ENCODE assay signal across 8 cellular contexts in the genomic region with DNA sequence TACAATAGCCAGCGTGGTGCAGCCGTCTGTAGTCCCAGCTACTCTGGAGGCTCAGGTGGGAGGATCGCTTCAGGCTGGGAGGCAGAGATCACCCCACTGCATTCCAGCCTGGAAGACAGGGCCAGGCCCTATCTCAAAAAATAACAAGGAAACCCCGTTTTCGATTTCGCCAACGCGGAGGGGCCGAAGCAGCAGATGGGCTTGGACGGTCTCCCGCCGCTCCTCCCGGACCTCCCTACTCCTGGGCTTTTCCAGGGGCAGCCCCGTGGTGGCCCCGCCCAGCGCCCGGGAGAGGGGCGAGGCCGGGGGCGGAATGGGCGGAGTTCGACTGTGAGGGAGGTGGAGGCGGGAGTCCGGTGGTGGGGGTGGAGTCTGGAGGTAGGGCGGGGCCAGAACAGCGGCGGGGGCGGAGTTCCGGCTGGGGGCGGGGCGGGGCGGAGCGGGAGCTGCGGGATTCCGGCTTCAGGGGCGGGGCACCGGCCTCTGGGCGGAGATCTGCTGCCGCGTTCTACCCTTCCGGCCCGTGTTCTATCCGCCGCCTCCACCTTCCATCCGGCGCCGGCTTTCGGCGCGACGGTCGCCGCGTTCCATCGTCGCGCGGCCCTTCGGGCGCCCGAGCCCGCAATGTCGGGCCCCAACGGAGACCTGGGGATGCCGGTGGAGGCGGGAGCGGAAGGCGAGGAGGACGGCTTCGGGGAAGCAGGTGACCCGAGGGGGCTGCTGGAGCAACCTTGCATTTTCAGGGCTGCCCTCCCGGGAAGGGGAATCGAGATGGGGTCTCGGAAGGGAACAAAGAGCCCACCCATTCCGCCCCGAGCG. TPM values are rescaled to one million over a fixed set of nuclear protein-coding genes. Genes with fewer than 3 reads are reported as not detected.
A peak's percentile ranks its signal among the peaks of the same experiment; 100 is the strongest.
DNase-seq lines count a peak whose midpoint lies in the region; ATAC-seq and TF ChIP-seq lines count a peak whose summit lies in the region.

Gene BBLN (plus strand): TSS at position 482 of the 819 bp plus-strand sequence. CDS start 143 bp downstream, at position 625.

- H3K4me3 ChIP-seq in GM12875 (ENCODE audit: low read depth, low read length): peak within 1 kb of the TSS; percentile 81
- H3K4me3 ChIP-seq in left ventricle myocardium inferior: peak within 1 kb of the TSS; percentile 85
- peak within 1 kb of the TSS; percentile 54 to 68 for H3K4me3 ChIP-seq in prostate gland

- H3K27me3 Mint-ChIP-seq in T-helper 17 cell: no peaks in the 10 kb centered on the region

- H3K27ac ChIP-seq in left ventricle myocardium inferior (replicated peaks) (peak within 1 kb of the TSS; percentile 85), prostate gland (peak within 1 kb of the TSS; percentile 73)

- ATAC-seq in HG02852 (IDR thresholded peaks at IDR 0.05; ENCODE audit: unreplicated experiment) (peak; percentile 76), T-helper 17 cell (peak; percentile 86)

- H3K4me3 Mint-ChIP-seq in T-helper 17 cell: peak within 1 kb of the TSS; percentile 87

- TF ChIP-seq POLR2A in prostate gland (IDR thresholded peaks at IDR 0.05): peak; percentile 67

- H3K27ac Mint-ChIP-seq in T-helper 17 cell: peak within 1 kb of the TSS; percentile 68

- peaks cover 2% of the 10 kb centered on the region for H3K36me3 Mint-ChIP-seq in T-helper 17 cell (ENCODE audit: low read depth)

- peaks cover 29% of the 10 kb centered on the region for H3K4me1 ChIP-seq in left ventricle myocardium inferior
- no peaks in the 10 kb centered on the region for H3K4me1 ChIP-seq in prostate gland (replicated peaks)

- intact Hi-C loops in left ventricle myocardium inferior (cut with micrococcal nuclease): no loop called here
- intact Hi-C loops in prostate gland (cut with DNase I): no loop called here

- WGBS in prostate gland: under 1% methylated on average over 64 of the region's 77 CpGs

- peaks cover 26% of the 10 kb centered on the region for H3K36me3 ChIP-seq in left ventricle myocardium inferior
- H3K36me3 ChIP-seq in prostate gland: peaks cover 0 to 6% of the 10 kb centered on the region in 2 donors

- no peak for TF ChIP-seq CTCF in GM12875 (IDR thresholded peaks at IDR 0.05; ENCODE audit: borderline replicate concordance, insufficient read depth, low read depth, low read length)
- no peak for TF ChIP-seq CTCF in left ventricle myocardium inferior (IDR thresholded peaks at IDR 0.05; ENCODE audit: borderline replicate concordance)
- no peak for TF ChIP-seq CTCF in prostate gland (IDR thresholded peaks at IDR 0.05)

- DNase-seq in NCI-H187 (lab: John Stamatoyannopoulos, UW): peak; percentile 44 to 81
- peak; percentile 79 to 92 (median 90) for DNase-seq in T-helper 17 cell
- DNase-seq in amygdala (lab: John Stamatoyannopoulos, UW): peak; percentile 56 to 98 (median 90)
- DNase-seq in left ventricle myocardium inferior: peak; percentile 95
- DNase-seq in prostate gland (ENCODE audit: low spot score): peak; percentile 95
- DNase-seq in ureter (ENCODE audit: low spot score): peak; percentile 96

- no peaks in the 10 kb centered on the region for H3K9me3 ChIP-seq in T-helper 17 cell (ENCODE audit: control insufficient read depth, low read length, poor library complexity, severe bottlenecking)
- no peaks in the 10 kb centered on the region for H3K9me3 ChIP-seq in left ventricle myocardium inferior (replicated peaks)
- no peaks in the 10 kb centered on the region for H3K9me3 ChIP-seq in prostate gland

- H3K4me1 Mint-ChIP-seq in T-helper 17 cell: peaks cover 14% of the 10 kb centered on the region

- H3K27me3 ChIP-seq in left ventricle myocardium inferior (ENCODE audit: low read depth) (no peaks in the 10 kb centered on the region), prostate gland (replicated peaks; ENCODE audit: insufficient read depth) (no peaks in the 10 kb centered on the region)

RNA-seq across cellular contexts. Expression of gene BBLN, which starts in this region (rescaled TPM):
- 10 to 100 TPM; 71.0 to 87.9 TPM for total RNA-seq in T-helper 17 cell
- 52.5 TPM for total RNA-seq in left ventricle myocardium inferior
- 100 to 1,000 TPM; 333 to 437 TPM for total RNA-seq in prostate gland
- 179 TPM for total RNA-seq in ureter

Comparison
In these comparisons a context has a peak if more than half of its experiments do, and no peak if none do; other contexts are left out.
1. Peak in every context shown above with its lines: DNase-seq, ATAC-seq, H3K4me3 ChIP-seq and H3K27ac ChIP-seq.